In genomic region chr3:170098753-170099152, GRCh38 we compare ENCODE assay signal across 20 cellular contexts.
A peak's percentile ranks its signal among the peaks of the same experiment; 100 is the strongest.
DNase-seq lines count a peak whose midpoint lies in the region; ATAC-seq, FAIRE-seq and TF ChIP-seq lines count a peak whose summit lies in the region.
"Had no signal": no experiment of that assay in that cellular context is flagged by ENCODE, and none has a peak within 500 bp of the region (broad histone marks: within the 10 kb centered on the region; RNA-seq: fewer than 3 reads in every experiment).

No MANE protein-coding gene starts in this region.

- H3K4me1 Mint-ChIP-seq in MCF 10A (ENCODE audit: insufficient read depth, unreplicated experiment) (no peaks in the 10 kb centered on the region), astrocyte (ENCODE audit: low read depth, unreplicated experiment) (peaks cover 15% of the 10 kb centered on the region)

- POLR2A ChIA-PET in MCF 10A (lab: Yijun Ruan, JAX), result no interaction called here

- WGBS in small intestine, 3 donors, result 74 to 89% (median 75%) methylated on average over 1 of the region's 1 CpG

- no peak for TF ChIP-seq POLR2A in breast epithelium (IDR thresholded peaks at IDR 0.05)

- H3K4me1 ChIP-seq in breast epithelium, result no peaks in the 10 kb centered on the region
- no peaks in the 10 kb centered on the region for H3K4me1 ChIP-seq in astrocyte (ENCODE audit: insufficient read depth, low read length)
- H3K4me1 ChIP-seq in small intestine (ENCODE audit: control insufficient read depth in 2 of 2, insufficient read depth in 1 of 2, low read depth in 1 of 2, low read length in 1 of 2), result no peaks in the 10 kb centered on the region
- H3K4me1 ChIP-seq: right atrium auricular region had no signal

- H3K36me3 Mint-ChIP-seq in MCF 10A (ENCODE audit: insufficient read depth, unreplicated experiment) (peaks cover 84% of the 10 kb centered on the region), astrocyte (ENCODE audit: low read depth, unreplicated experiment) (peaks cover 14% of the 10 kb centered on the region)

- H2AFZ ChIP-seq in astrocyte (ENCODE audit: low read depth, low read length), result no peak overlapping the region

- H3K27ac ChIP-seq in breast epithelium (no peak overlapping the region), astrocyte (ENCODE audit: low read depth, low read length) (no peak overlapping the region), small intestine (ENCODE audit: low read depth in 1 of 2, low read length in 1 of 2) (no peak overlapping the region)
- H3K27ac ChIP-seq: brain microvascular endothelial cell, right atrium auricular region had no signal

- ATAC-seq in HG02610 (IDR thresholded peaks at IDR 0.05; ENCODE audit: unreplicated experiment) (peak; percentile 65), HG03457 (IDR thresholded peaks at IDR 0.05; ENCODE audit: unreplicated experiment) (no peak)

- H3K9me3 Mint-ChIP-seq in MCF 10A (ENCODE audit: unreplicated experiment) (no peaks in the 10 kb centered on the region), astrocyte (ENCODE audit: unreplicated experiment) (no peaks in the 10 kb centered on the region)
- H3K9me3 Mint-ChIP-seq: type B pancreatic cell had no signal

- DNase-seq in MCF 10A (ENCODE audit: unreplicated experiment), result no peak
- DNase-seq in breast epithelium (ENCODE audit: low spot score in 2 of 2), result no peak
- no peak for DNase-seq in astrocyte (ENCODE audit: low read depth)
- no peak for DNase-seq in small intestine
- DNase-seq in effector CD8-positive, alpha-beta T cell (lab: John Stamatoyannopoulos, UW), result no peak
- no peak for DNase-seq in activated CD4-positive, CD25-positive, alpha-beta regulatory T cell treated with anti-CD3 and anti-CD28 coated beads, Interleukin-2, amount 50 U/mL, for 72 hours
- DNase-seq: activated CD8-positive, alpha-beta memory T cell treated with anti-CD3 and anti-CD28 coated beads, Interleukin-2, amount 50 U/mL, for 4 hours; activated naive CD8-positive, alpha-beta T cell treated with anti-CD3 and anti-CD28 coated beads, Interleukin-2, amount 10 ng/mL, durations not matched to agents 7 days and 5 days; brain microvascular endothelial cell; cortex of kidney; glutamatergic neuron; KG1; left colon; mesendoderm; NCI-H1694; NCI-H748 treated with DMSO at 0.1 percent for 48 hours had no signal

- no peak overlapping the region for H3K4me3 Mint-ChIP-seq in MCF 10A (ENCODE audit: unreplicated experiment)
- H3K4me3 Mint-ChIP-seq in astrocyte (ENCODE audit: unreplicated experiment), result no peak overlapping the region
- H3K4me3 Mint-ChIP-seq: activated naive CD8-positive, alpha-beta T cell treated with anti-CD3 and anti-CD28 coated beads, Interleukin-2, amount 10 ng/mL, durations not matched to agents 7 days and 5 days; type B pancreatic cell had no signal

- H4K20me1 ChIP-seq in astrocyte (ENCODE audit: insufficient read depth, low read length), result no peaks in the 10 kb centered on the region

- H3K4me3 ChIP-seq in breast epithelium, result no peak overlapping the region
- no peak overlapping the region for H3K4me3 ChIP-seq in astrocyte (ENCODE audit: insufficient read depth, low read depth, low read length)
- H3K4me3 ChIP-seq in small intestine (ENCODE audit: low read depth in 1 of 2, low read length in 2 of 2), result no peak overlapping the region
- H3K4me3 ChIP-seq: right atrium auricular region had no signal

- no peaks in the 10 kb centered on the region for H3K36me3 ChIP-seq in breast epithelium
- peaks cover 43% of the 10 kb centered on the region for H3K36me3 ChIP-seq in astrocyte (ENCODE audit: insufficient read depth, low read length)
- H3K36me3 ChIP-seq in small intestine (ENCODE audit: control insufficient read depth in 2 of 2, insufficient read depth in 2 of 2, low read length in 2 of 2), result peaks cover 13 to 16% of the 10 kb centered on the region in 2 donors

- H3K27me3 ChIP-seq in breast epithelium (no peaks in the 10 kb centered on the region), astrocyte (ENCODE audit: insufficient read depth, low read length) (no peaks in the 10 kb centered on the region), small intestine (ENCODE audit: control insufficient read depth in 2 of 2, insufficient read depth in 2 of 2, low read length in 2 of 2) (no peaks in the 10 kb centered on the region)
- H3K27me3 ChIP-seq: brain microvascular endothelial cell, right atrium auricular region had no signal

- H3K79me2 ChIP-seq in astrocyte (ENCODE audit: insufficient read depth, low read length), result no peaks in the 10 kb centered on the region

- BruUV-seq in MCF 10A (replicated peaks; lab: Mats Ljungman, UMichigan), result no TSS peak

- H3K9ac ChIP-seq in astrocyte (ENCODE audit: low read length), result no peak overlapping the region

- intact Hi-C loops in MCF 10A (cut with micrococcal nuclease), result no loop called here
- intact Hi-C loops in breast epithelium (cut with DNase I; ENCODE audit: low total_unique reads), result no loop called here

- FAIRE-seq in astrocyte (lab: Jason Lieb, UNC) (no peak), small intestine (lab: Jason Lieb, UNC) (peak; percentile 79)

- no peak overlapping the region for H3K4me2 ChIP-seq in astrocyte (ENCODE audit: low read length)

- TF ChIP-seq CTCF in MCF 10A (IDR thresholded peaks at IDR 0.05; ENCODE audit: unreplicated experiment) (no peak), breast epithelium (IDR thresholded peaks at IDR 0.05) (no peak), astrocyte (IDR thresholded peaks at IDR 0.05; ENCODE audit: insufficient read depth, low read depth, low read length) (no peak)

- H3K9me3 ChIP-seq in breast epithelium (no peaks in the 10 kb centered on the region), astrocyte (ENCODE audit: insufficient read depth, low read depth, low read length) (no peaks in the 10 kb centered on the region), small intestine (ENCODE audit: control insufficient read depth, low read depth) (no peaks in the 10 kb centered on the region)
- H3K9me3 ChIP-seq: right atrium auricular region had no signal

- CTCF ChIA-PET in MCF 10A (lab: Yijun Ruan, JAX), result interaction anchor here (0.5 to 1.2 kb wide), 2 partner anchors 19 to 234 kb away, joined by 4 to 5 read pairs; no protein-coding TSS in a partner anchor

- H3K27me3 Mint-ChIP-seq in MCF 10A (ENCODE audit: insufficient read depth, unreplicated experiment) (no peaks in the 10 kb centered on the region), astrocyte (ENCODE audit: low read depth, unreplicated experiment) (no peaks in the 10 kb centered on the region)
- H3K27me3 Mint-ChIP-seq: activated naive CD8-positive, alpha-beta T cell treated with anti-CD3 and anti-CD28 coated beads, Interleukin-2, amount 10 ng/mL, durations not matched to agents 7 days and 5 days; type B pancreatic cell had no signal

- H3K27ac Mint-ChIP-seq in MCF 10A (ENCODE audit: low read depth, unreplicated experiment) (peak overlapping the region; percentile 85), astrocyte (ENCODE audit: unreplicated experiment) (peak overlapping the region; percentile 80)
- H3K27ac Mint-ChIP-seq: activated naive CD8-positive, alpha-beta T cell treated with anti-CD3 and anti-CD28 coated beads, Interleukin-2, amount 10 ng/mL, durations not matched to agents 7 days and 5 days; type B pancreatic cell had no signal
